ENCODE assay signal across 23 cellular contexts in the genomic region with DNA sequence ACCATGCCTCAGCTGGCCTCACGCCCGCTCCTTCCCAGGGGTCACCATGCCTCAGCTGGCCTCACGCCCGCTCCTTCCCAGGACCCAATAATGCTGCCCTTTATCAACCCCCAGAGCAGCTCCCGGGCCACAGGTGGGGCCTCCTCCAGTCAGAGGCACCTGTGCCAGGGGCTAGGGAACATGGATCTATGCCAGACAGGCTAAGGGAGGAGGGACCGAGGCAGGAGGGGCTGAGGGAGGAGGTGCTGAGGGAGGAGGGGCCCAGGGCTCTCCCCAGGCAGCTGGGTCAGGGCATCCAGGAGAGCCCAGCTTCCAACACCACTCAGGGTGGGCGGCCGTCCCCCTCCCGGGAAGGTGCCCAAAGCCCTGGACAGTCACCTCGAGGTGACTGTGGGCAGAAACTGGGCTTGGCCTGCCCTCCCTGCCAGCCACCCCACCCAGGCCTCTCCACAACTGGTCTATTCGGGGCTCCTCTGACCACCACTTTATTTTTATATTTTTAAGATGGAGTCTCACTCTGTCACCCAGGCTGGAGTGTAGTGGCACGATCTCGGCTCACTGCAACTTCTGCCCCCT. TPM values are rescaled to one million over a fixed set of nuclear protein-coding genes. Genes with fewer than 3 reads are reported as not detected.
"Had no signal": no experiment of that assay in that cellular context is flagged by ENCODE, and none has a peak within 500 bp of the region (broad histone marks: within the 10 kb centered on the region; RNA-seq: fewer than 3 reads in every experiment).

No MANE protein-coding gene starts in this region.

- H3K27ac ChIP-seq: adrenal gland, breast epithelium, left ventricle myocardium inferior, thyroid gland had no signal

- H3K27me3 ChIP-seq: adrenal gland, thyroid gland had no signal

- H3K9me3 ChIP-seq: adrenal gland, breast epithelium, left ventricle myocardium inferior, thyroid gland had no signal

- H3K4me3 ChIP-seq: adrenal gland, breast epithelium, left ventricle myocardium inferior, thyroid gland had no signal

- H3K36me3 ChIP-seq: breast epithelium had no signal

- DNase-seq: activated CD4-positive, alpha-beta T cell treated with anti-CD3 and anti-CD28 coated beads, Interleukin-2, amount 50 U/mL, for 4 hours; activated effector memory CD4-positive, alpha-beta T cell treated with anti-CD3 and anti-CD28 coated beads, Interleukin-2, amount 50 U/mL, for 16 hours; activated naive CD4-positive, alpha-beta T cell treated with anti-CD3 and anti-CD28 coated beads, Interleukin-2, amount 50 U/mL, for 16 hours; activated T-cell treated with anti-CD3 and anti-CD28 coated beads, Interleukin-2, amount 50 U/mL, for 72 hours; adrenal gland; cortex of kidney; erythroblast; foreskin melanocyte; hypothalamus; left ventricle myocardium inferior; occipital lobe; retina; stimulated activated CD4-positive, alpha-beta T cell treated with anti-CD3 and anti-CD28 coated beads, Interleukin-12 subunit alpha, Interleukin-12 subunit beta, amount 100 ng/mL, for 4 hours; stimulated activated CD4-positive, alpha-beta T cell treated with anti-CD3 and anti-CD28 coated beads, Interleukin-1b, Interleukin-23, amount 100 ng/mL, for 48 hours; stimulated activated CD8-positive, alpha-beta memory T cell treated with anti-CD3 and anti-CD28 coated beads, Interleukin-4, amount 100 ng/mL, for 48 hours; stimulated activated naive CD4-positive, alpha-beta T cell treated with Interleukin-2 at 50 U/mL for 16 hours; thyroid gland had no signal

- H3K4me1 ChIP-seq: adrenal gland, thyroid gland had no signal

RNA-seq across cellular contexts. Expression of a gene that starts 19.4 kb away (rescaled TPM):
- total RNA-seq: activated CD8-positive, alpha-beta memory T cell treated with anti-CD3 and anti-CD28 coated beads for 36 hours; adrenal gland; astrocyte; occipital lobe; posterior vena cava; subcutaneous adipose tissue; urinary bladder had no signal

RNA-seq across cellular contexts. Expression of a gene that starts 31.9 kb away (rescaled TPM):
- total RNA-seq: activated CD8-positive, alpha-beta memory T cell treated with anti-CD3 and anti-CD28 coated beads for 36 hours; astrocyte; breast epithelium; left ventricle myocardium inferior; occipital lobe; posterior vena cava; subcutaneous adipose tissue; urinary bladder had no signal
